ENCODE assay signal across 1 cellular context in genomic region chr9:110256392-110257096, GRCh38.
TF ChIP-seq lines count a peak whose summit lies in the region.

Gene TXN (minus strand): TSS chr9:110256507. CDS start chr9:110256435, 72 bp downstream.

TF ChIP-seq in WTC11, 78 proteins besides CTCF, POLR2A, EP300 and RAD21 (continued from another document and continues in another):
- no peak for TF ChIP-seq NFYB (CRISPR knock-in tag; conservative IDR thresholded peaks at IDR 0.05; ENCODE audit: low read depth)
- TF ChIP-seq CDX4 (CRISPR knock-in tag; IDR thresholded peaks at IDR 0.05; ENCODE audit: borderline replicate concordance), result no peak
- no peak for TF ChIP-seq ZNF263 (CRISPR knock-in tag; IDR thresholded peaks at IDR 0.05; ENCODE audit: low read depth)
- TF ChIP-seq ZNF423 (CRISPR knock-in tag; IDR thresholded peaks at IDR 0.05), result no peak
- TF ChIP-seq ZNF281 (CRISPR knock-in tag; IDR thresholded peaks at IDR 0.05), result no peak
- TF ChIP-seq ZNF425 (CRISPR knock-in tag; conservative IDR thresholded peaks at IDR 0.05), result no peak
- TF ChIP-seq, protein P1, sequence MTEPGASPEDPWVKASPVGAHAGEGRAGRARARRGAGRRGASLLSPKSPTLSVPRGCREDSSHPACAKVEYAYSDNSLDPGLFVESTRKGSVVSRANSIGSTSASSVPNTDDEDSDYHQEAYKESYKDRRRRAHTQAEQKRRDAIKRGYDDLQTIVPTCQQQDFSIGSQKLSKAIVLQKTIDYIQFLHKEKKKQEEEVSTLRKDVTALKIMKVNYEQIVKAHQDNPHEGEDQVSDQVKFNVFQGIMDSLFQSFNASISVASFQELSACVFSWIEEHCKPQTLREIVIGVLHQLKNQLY (CRISPR knock-in tag; IDR thresholded peaks at IDR 0.05), result no peak
- TF ChIP-seq SMAD3 (CRISPR knock-in tag; IDR thresholded peaks at IDR 0.05; ENCODE audit: borderline replicate concordance), result no peak
- no peak for TF ChIP-seq SMAD4 (CRISPR knock-in tag; IDR thresholded peaks at IDR 0.05)
- no peak for TF ChIP-seq ATF1 (CRISPR knock-in tag; IDR thresholded peaks at IDR 0.05)
- TF ChIP-seq, protein P2, sequence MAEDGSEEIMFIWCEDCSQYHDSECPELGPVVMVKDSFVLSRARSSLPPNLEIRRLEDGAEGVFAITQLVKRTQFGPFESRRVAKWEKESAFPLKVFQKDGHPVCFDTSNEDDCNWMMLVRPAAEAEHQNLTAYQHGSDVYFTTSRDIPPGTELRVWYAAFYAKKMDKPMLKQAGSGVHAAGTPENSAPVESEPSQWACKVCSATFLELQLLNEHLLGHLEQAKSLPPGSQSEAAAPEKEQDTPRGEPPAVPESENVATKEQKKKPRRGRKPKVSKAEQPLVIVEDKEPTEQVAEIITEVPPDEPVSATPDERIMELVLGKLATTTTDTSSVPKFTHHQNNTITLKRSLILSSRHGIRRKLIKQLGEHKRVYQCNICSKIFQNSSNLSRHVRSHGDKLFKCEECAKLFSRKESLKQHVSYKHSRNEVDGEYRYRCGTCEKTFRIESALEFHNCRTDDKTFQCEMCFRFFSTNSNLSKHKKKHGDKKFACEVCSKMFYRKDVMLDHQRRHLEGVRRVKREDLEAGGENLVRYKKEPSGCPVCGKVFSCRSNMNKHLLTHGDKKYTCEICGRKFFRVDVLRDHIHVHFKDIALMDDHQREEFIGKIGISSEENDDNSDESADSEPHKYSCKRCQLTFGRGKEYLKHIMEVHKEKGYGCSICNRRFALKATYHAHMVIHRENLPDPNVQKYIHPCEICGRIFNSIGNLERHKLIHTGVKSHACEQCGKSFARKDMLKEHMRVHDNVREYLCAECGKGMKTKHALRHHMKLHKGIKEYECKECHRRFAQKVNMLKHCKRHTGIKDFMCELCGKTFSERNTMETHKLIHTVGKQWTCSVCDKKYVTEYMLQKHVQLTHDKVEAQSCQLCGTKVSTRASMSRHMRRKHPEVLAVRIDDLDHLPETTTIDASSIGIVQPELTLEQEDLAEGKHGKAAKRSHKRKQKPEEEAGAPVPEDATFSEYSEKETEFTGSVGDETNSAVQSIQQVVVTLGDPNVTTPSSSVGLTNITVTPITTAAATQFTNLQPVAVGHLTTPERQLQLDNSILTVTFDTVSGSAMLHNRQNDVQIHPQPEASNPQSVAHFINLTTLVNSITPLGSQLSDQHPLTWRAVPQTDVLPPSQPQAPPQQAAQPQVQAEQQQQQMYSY (CRISPR knock-in tag; IDR thresholded peaks at IDR 0.05), result no peak
- TF ChIP-seq ATF3 (CRISPR knock-in tag; conservative IDR thresholded peaks at IDR 0.05), result no peak
- TF ChIP-seq NR1H2 (CRISPR knock-in tag; IDR thresholded peaks at IDR 0.05), result no peak
- TF ChIP-seq, protein P3, sequence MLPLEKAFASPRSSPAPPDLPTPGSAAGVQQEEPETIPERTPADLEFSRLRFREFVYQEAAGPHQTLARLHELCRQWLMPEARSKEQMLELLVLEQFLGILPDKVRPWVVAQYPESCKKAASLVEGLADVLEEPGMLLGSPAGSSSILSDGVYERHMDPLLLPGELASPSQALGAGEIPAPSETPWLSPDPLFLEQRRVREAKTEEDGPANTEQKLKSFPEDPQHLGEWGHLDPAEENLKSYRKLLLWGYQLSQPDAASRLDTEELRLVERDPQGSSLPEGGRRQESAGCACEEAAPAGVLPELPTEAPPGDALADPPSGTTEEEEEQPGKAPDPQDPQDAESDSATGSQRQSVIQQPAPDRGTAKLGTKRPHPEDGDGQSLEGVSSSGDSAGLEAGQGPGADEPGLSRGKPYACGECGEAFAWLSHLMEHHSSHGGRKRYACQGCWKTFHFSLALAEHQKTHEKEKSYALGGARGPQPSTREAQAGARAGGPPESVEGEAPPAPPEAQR (CRISPR knock-in tag; IDR thresholded peaks at IDR 0.05), result no peak
- TF ChIP-seq E2F1 (CRISPR knock-in tag; IDR thresholded peaks at IDR 0.05), result 0 out of 2 replicates have a peak, but pooled peaks have one; percentile 7
- TF ChIP-seq EMX1 (CRISPR knock-in tag; IDR thresholded peaks at IDR 0.05), result no peak
- no peak for TF ChIP-seq ZNF138 (CRISPR knock-in tag; conservative IDR thresholded peaks at IDR 0.05)
- no peak for TF ChIP-seq ZMAT4 (CRISPR knock-in tag; IDR thresholded peaks at IDR 0.05)
- no peak for TF ChIP-seq OVOL2 (CRISPR knock-in tag; IDR thresholded peaks at IDR 0.05; ENCODE audit: borderline replicate concordance)
- TF ChIP-seq GRHL2 (CRISPR knock-in tag; IDR thresholded peaks at IDR 0.05; ENCODE audit: insufficient replicate concordance, severe bottlenecking), result no peak
- no peak for TF ChIP-seq ESRRA (CRISPR knock-in tag; IDR thresholded peaks at IDR 0.05; ENCODE audit: borderline replicate concordance)
- TF ChIP-seq E2F5 (CRISPR knock-in tag; IDR thresholded peaks at IDR 0.05), result peak; percentile 46; the same call in 1 of the 2 replicates
- TF ChIP-seq ETV6 (CRISPR knock-in tag; IDR thresholded peaks at IDR 0.05), result peak; percentile 24; the same call in 1 of the 2 replicates
- TF ChIP-seq, protein P4, sequence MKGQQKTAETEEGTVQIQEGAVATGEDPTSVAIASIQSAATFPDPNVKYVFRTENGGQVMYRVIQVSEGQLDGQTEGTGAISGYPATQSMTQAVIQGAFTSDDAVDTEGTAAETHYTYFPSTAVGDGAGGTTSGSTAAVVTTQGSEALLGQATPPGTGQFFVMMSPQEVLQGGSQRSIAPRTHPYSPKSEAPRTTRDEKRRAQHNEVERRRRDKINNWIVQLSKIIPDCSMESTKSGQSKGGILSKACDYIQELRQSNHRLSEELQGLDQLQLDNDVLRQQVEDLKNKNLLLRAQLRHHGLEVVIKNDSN (CRISPR knock-in tag; IDR thresholded peaks at IDR 0.05), result 0 out of 2 replicates have a peak, but pooled peaks have one; percentile 34
- TF ChIP-seq ATF6 (CRISPR knock-in tag; IDR thresholded peaks at IDR 0.05), result no peak
- no peak for TF ChIP-seq ZNF532 (CRISPR knock-in tag; IDR thresholded peaks at IDR 0.05; ENCODE audit: borderline replicate concordance)
- TF ChIP-seq ZNF121 (CRISPR knock-in tag; IDR thresholded peaks at IDR 0.05), result no peak
